In genomic region chr10:77922551-77923179, GRCh38 we compare ENCODE assay signal across 1 cellular context.
TF ChIP-seq lines count a peak whose summit lies in the region.

No MANE protein-coding gene starts in this region.

TF ChIP-seq in K562, 482 proteins besides CTCF, POLR2A, EP300 and RAD21 (continues in another document):
- TF ChIP-seq SPI1 (IDR thresholded peaks at IDR 0.05; ENCODE audit: borderline replicate concordance, low read depth, low read length) (no peak), USF2 (CRISPR knock-in tag; IDR thresholded peaks at IDR 0.05) (peak; percentile 21; the same call in 1 of the 2 replicates), ZNF217 (CRISPR knock-in tag; IDR thresholded peaks at IDR 0.05) (no peak), TEAD1 (CRISPR knock-in tag; IDR thresholded peaks at IDR 0.05) (no peak), NCOA1 (IDR thresholded peaks at IDR 0.05; ENCODE audit: low read depth) (no peak), ZBTB12 (CRISPR knock-in tag; IDR thresholded peaks at IDR 0.05) (no peak), MAFF (IDR thresholded peaks at IDR 0.05; ENCODE audit: low read length) (no peak), BRF1 (IDR thresholded peaks at IDR 0.05; ENCODE audit: borderline replicate concordance, extremely low read depth, insufficient read length) (no peak), MAZ (CRISPR knock-in tag; conservative IDR thresholded peaks at IDR 0.05 in 1 of 2, IDR thresholded peaks at IDR 0.05 in 1 of 2) (0 out of 4 replicates have a peak, but pooled peaks of 1 of the 2 experiments have one; percentile 5), ZNF780A (CRISPR knock-in tag; IDR thresholded peaks at IDR 0.05) (no peak), XRCC4 (IDR thresholded peaks at IDR 0.05; ENCODE audit: extremely low read depth, insufficient read depth, insufficient read length) (no peak), ZFP36 (IDR thresholded peaks at IDR 0.05; ENCODE audit: low read depth, low read length, partially characterized antibody) (no peak), ZNF395 (CRISPR knock-in tag; IDR thresholded peaks at IDR 0.05) (no peak), ZNF146 (CRISPR knock-in tag; IDR thresholded peaks at IDR 0.05; ENCODE audit: unreplicated experiment) (no peak), ZNF354B (CRISPR knock-in tag; IDR thresholded peaks at IDR 0.05) (no peak), MNT (conservative IDR thresholded peaks at IDR 0.05) (peak; percentile 26 to 63; a peak in 2 of 4 replicates), DACH1 (IDR thresholded peaks at IDR 0.05; ENCODE audit: partially characterized antibody) (no peak), NFXL1 (CRISPR knock-in tag; IDR thresholded peaks at IDR 0.05) (no peak), MIER1 (IDR thresholded peaks at IDR 0.05; ENCODE audit: low read depth) (no peak), ZNF184 (CRISPR knock-in tag; IDR thresholded peaks at IDR 0.05) (no peak), MAX (CRISPR knock-in tag; IDR thresholded peaks at IDR 0.05) (peak; percentile 66; the same call in 1 of the 2 replicates), YY1 (IDR thresholded peaks at IDR 0.05; ENCODE audit: borderline replicate concordance in 1 of 3, control insufficient read depth in 1 of 3, extremely low read depth in 1 of 3, insufficient read depth in 3 of 3, insufficient read length in 1 of 3, insufficient replicate concordance in 2 of 3, low read depth in 1 of 3, low read length in 2 of 3) (no peak), ATF3 (IDR thresholded peaks at IDR 0.05) (no peak), ATF3 (CRISPR knock-in tag; conservative IDR thresholded peaks at IDR 0.05) (no peak), HDAC2 (IDR thresholded peaks at IDR 0.05) (no peak), ZBTB1 (CRISPR knock-in tag; IDR thresholded peaks at IDR 0.05; ENCODE audit: borderline replicate concordance, low read depth) (no peak), ZC3H4 (CRISPR knock-in tag; IDR thresholded peaks at IDR 0.05; ENCODE audit: borderline replicate concordance) (no peak), WHSC1 (IDR thresholded peaks at IDR 0.05; ENCODE audit: low read length) (no peak), C11orf30 (IDR thresholded peaks at IDR 0.05; ENCODE audit: low read depth) (no peak), HMG20A (CRISPR knock-in tag; conservative IDR thresholded peaks at IDR 0.05) (no peak), ZNF224 (CRISPR knock-in tag; IDR thresholded peaks at IDR 0.05) (no peak), TCF7 (IDR thresholded peaks at IDR 0.05; ENCODE audit: borderline replicate concordance) (no peak), ZNF592 (IDR thresholded peaks at IDR 0.05) (peak; percentile 39; the same call in 1 of the 2 replicates), CC2D1A (IDR thresholded peaks at IDR 0.05) (no peak), CCNT2 (IDR thresholded peaks at IDR 0.05; ENCODE audit: borderline replicate concordance, extremely low read depth, insufficient read length, low read depth, low read length) (no peak), NR4A1 (CRISPR knock-in tag; IDR thresholded peaks at IDR 0.05) (no peak), NR4A1 (tag; IDR thresholded peaks at IDR 0.05) (0 out of 2 replicates have a peak, but pooled peaks have one; percentile 30), DNMT1 (IDR thresholded peaks at IDR 0.05) (no peak)
- TF ChIP-seq, protein P1, sequence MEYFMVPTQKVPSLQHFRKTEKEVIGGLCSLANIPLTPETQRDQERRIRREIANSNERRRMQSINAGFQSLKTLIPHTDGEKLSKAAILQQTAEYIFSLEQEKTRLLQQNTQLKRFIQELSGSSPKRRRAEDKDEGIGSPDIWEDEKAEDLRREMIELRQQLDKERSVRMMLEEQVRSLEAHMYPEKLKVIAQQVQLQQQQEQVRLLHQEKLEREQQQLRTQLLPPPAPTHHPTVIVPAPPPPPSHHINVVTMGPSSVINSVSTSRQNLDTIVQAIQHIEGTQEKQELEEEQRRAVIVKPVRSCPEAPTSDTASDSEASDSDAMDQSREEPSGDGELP (CRISPR knock-in tag; IDR thresholded peaks at IDR 0.05; ENCODE audit: borderline replicate concordance) = no peak
- TF ChIP-seq, protein P2, sequence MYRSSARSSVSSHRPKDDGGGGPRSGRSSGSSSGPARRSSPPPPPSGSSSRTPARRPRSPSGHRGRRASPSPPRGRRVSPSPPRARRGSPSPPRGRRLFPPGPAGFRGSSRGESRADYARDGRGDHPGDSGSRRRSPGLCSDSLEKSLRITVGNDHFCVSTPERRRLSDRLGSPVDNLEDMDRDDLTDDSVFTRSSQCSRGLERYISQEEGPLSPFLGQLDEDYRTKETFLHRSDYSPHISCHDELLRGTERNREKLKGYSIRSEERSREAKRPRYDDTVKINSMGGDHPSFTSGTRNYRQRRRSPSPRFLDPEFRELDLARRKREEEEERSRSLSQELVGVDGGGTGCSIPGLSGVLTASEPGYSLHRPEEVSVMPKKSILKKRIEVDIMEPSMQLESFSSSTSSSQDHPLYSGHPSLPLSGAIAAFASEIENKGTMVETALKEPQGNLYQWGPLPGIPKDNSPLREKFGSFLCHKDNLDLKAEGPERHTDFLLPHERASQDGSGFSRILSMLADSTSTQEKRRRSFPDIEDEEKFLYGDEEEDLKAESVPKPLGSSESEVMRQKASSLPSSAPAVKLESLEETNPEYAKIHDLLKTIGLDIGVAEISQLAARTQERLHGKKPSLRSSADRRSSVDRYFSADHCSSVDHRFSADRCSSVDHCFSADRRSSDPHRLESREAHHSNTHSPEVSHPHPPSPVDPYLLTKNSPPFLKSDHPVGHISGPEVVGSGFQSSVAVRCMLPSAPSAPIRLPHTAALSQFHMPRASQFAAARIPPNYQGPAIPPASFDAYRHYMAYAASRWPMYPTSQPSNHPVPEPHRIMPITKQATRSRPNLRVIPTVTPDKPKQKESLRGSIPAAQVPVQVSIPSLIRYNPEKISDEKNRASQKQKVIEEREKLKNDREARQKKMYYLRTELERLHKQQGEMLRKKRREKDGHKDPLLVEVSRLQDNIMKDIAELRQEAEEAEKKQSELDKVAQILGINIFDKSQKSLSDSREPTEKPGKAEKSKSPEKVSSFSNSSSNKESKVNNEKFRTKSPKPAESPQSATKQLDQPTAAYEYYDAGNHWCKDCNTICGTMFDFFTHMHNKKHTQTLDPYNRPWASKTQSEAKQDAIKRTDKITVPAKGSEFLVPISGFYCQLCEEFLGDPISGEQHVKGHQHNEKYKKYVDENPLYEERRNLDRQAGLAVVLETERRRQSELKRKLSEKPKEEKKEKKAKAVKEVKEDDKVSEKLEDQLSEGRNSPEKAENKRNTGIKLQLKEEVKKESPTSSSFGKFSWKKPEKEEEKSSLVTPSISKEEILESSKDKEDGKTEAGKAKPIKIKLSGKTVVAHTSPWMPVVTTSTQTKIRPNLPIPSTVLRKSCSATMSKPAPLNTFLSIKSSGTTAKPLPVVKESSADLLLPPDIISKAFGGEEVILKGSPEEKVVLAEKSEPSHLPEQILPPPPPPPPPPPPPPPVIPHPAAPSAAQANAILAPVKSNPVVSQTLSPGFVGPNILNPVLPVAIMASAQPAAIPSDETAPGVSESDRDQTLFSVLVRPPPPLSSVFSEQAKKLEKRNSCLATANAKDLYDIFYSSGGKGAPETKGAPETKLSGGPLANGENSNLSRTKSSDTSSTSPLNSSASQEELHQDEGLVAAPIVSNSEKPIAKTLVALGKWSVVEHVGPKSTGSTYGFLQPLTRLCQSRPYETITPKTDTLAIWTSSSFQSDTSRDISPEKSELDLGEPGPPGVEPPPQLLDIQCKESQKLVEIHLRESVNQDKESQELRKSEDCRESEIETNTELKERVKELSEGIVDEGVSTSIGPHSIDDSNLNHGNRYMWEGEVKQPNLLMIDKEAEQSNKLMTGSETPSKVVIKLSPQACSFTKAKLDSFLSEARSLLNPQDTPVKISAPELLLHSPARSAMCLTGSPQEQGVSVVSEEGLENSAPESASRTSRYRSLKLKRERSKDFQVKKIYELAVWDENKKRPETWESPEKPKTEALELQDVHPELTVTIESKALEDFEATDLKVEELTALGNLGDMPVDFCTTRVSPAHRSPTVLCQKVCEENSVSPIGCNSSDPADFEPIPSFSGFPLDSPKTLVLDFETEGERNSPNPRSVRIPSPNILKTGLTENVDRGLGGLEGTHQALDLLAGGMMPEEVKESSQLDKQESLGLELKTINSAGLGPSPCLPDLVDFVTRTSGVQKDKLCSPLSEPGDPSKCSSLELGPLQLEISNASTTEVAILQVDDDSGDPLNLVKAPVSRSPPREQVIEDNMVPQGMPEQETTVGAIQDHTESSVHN (IDR thresholded peaks at IDR 0.05; ENCODE audit: borderline replicate concordance in 1 of 2, low read depth in 1 of 2) = no peak
